ENCODE assay signal across 8 cellular contexts in the genomic region with DNA sequence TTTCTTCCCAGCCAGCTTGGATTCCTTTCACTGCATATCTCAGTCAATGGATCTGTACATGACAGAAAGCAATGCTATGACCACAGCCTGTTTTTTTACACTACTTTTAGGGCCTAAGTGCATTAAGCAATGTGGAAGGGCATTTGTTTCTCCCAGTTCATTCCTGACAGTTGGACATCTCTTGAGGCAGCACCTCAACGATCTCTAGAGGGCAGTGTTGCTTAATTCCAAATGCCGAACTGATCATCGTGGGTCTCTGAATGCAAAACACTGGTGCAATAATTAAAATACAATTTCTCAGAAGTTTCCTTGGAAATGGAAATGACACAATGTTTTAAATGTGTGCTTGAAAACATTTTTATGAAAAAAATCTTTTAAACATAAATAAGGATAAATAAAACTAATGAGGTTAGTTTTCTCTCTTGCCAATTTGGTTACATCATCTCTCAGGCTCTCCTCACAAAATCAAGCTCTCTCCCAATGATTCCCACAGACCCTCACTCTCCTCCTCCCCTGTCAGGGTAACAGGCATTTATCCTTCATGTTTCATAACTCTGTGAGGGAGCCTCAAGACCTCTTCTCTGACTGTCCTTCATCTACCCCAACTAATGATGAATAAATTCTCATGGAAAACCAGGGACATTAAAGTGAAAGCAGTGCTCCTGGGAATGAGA.
A peak's percentile ranks its signal among the peaks of the same experiment; 100 is the strongest.
DNase-seq lines count a peak whose midpoint lies in the region; ATAC-seq and TF ChIP-seq lines count a peak whose summit lies in the region.

No MANE protein-coding gene starts in this region.

- no peak for TF ChIP-seq EP300 in Ishikawa (IDR thresholded peaks at IDR 0.05; ENCODE audit: borderline replicate concordance)

- H3K27me3 ChIP-seq in Peyer's patch: no peaks in the 10 kb centered on the region

- peak; percentile 88 for TF ChIP-seq RAD21 in Ishikawa (IDR thresholded peaks at IDR 0.05; ENCODE audit: low read depth)

- TF ChIP-seq CTCF in Peyer's patch (IDR thresholded peaks at IDR 0.05): peak; percentile 28 to 68 (median 63)

- H3K4me1 ChIP-seq in Peyer's patch: no peaks in the 10 kb centered on the region

- H3K4me3 ChIP-seq in Peyer's patch: no peak overlapping the region

- TF ChIP-seq POLR2A in Peyer's patch (IDR thresholded peaks at IDR 0.05): no peak

- DNase-seq in ELF-1 (ENCODE audit: low read depth, low spot score): peak; percentile 51
- DNase-seq in Peyer's patch: peak in 2 of 3 donors; percentile 17 to 64
- DNase-seq in T47D (ENCODE audit: low read depth in 1 of 2, low spot score in 1 of 2): peak; percentile 25 to 83
- DNase-seq in iPS-NIHi11 (ENCODE audit: low spot score): peak; percentile 70
- peak; percentile 24 for DNase-seq in stimulated activated CD4-positive, alpha-beta T cell treated with anti-CD3 and anti-CD28 coated beads, Interleukin-15, amount 100 ng/mL, for 24 hours

- peak; percentile 36 for ATAC-seq in GM19468 (IDR thresholded peaks at IDR 0.05; ENCODE audit: extremely low read depth, unreplicated experiment)
- ATAC-seq in HG03457 (IDR thresholded peaks at IDR 0.05; ENCODE audit: unreplicated experiment): no peak

- no peaks in the 10 kb centered on the region for H3K36me3 ChIP-seq in Peyer's patch

- in situ Hi-C loops in T47D (cut with HindIII; ENCODE audit: low pct_unique_long_range_greater_than_20kb, low sequenced_read_pairs): no loop called here

- H3K27ac ChIP-seq in Peyer's patch: no peak overlapping the region

- no peaks in the 10 kb centered on the region for H3K9me3 ChIP-seq in Peyer's patch

TF ChIP-seq in Ishikawa, 13 proteins besides CTCF, POLR2A, EP300 and RAD21:
- no peak for TF ChIP-seq CEBPB (IDR thresholded peaks at IDR 0.05)
- TF ChIP-seq, protein P1, sequence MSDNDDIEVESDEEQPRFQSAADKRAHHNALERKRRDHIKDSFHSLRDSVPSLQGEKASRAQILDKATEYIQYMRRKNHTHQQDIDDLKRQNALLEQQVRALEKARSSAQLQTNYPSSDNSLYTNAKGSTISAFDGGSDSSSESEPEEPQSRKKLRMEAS (IDR thresholded peaks at IDR 0.05): no peak
- no peak for TF ChIP-seq EGR1 (IDR thresholded peaks at IDR 0.05)
- TF ChIP-seq, protein P2, sequence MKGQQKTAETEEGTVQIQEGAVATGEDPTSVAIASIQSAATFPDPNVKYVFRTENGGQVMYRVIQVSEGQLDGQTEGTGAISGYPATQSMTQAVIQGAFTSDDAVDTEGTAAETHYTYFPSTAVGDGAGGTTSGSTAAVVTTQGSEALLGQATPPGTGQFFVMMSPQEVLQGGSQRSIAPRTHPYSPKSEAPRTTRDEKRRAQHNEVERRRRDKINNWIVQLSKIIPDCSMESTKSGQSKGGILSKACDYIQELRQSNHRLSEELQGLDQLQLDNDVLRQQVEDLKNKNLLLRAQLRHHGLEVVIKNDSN (IDR thresholded peaks at IDR 0.05): no peak
- TF ChIP-seq, protein P3, sequence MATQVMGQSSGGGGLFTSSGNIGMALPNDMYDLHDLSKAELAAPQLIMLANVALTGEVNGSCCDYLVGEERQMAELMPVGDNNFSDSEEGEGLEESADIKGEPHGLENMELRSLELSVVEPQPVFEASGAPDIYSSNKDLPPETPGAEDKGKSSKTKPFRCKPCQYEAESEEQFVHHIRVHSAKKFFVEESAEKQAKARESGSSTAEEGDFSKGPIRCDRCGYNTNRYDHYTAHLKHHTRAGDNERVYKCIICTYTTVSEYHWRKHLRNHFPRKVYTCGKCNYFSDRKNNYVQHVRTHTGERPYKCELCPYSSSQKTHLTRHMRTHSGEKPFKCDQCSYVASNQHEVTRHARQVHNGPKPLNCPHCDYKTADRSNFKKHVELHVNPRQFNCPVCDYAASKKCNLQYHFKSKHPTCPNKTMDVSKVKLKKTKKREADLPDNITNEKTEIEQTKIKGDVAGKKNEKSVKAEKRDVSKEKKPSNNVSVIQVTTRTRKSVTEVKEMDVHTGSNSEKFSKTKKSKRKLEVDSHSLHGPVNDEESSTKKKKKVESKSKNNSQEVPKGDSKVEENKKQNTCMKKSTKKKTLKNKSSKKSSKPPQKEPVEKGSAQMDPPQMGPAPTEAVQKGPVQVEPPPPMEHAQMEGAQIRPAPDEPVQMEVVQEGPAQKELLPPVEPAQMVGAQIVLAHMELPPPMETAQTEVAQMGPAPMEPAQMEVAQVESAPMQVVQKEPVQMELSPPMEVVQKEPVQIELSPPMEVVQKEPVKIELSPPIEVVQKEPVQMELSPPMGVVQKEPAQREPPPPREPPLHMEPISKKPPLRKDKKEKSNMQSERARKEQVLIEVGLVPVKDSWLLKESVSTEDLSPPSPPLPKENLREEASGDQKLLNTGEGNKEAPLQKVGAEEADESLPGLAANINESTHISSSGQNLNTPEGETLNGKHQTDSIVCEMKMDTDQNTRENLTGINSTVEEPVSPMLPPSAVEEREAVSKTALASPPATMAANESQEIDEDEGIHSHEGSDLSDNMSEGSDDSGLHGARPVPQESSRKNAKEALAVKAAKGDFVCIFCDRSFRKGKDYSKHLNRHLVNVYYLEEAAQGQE (IDR thresholded peaks at IDR 0.05; ENCODE audit: low read depth): no peak
- no peak for TF ChIP-seq YY1 (IDR thresholded peaks at IDR 0.05; ENCODE audit: low read depth)
- no peak for TF ChIP-seq TAF1 (IDR thresholded peaks at IDR 0.05; ENCODE audit: low read depth)
- TF ChIP-seq ZBTB7A (IDR thresholded peaks at IDR 0.05; ENCODE audit: low read depth): no peak
- TF ChIP-seq TCF12 (IDR thresholded peaks at IDR 0.05; ENCODE audit: low read depth): no peak
- no peak for TF ChIP-seq NFIC (IDR thresholded peaks at IDR 0.05)
- TF ChIP-seq FOXM1 (IDR thresholded peaks at IDR 0.05; ENCODE audit: borderline replicate concordance, low read depth): no peak
- no peak for TF ChIP-seq TEAD4 (IDR thresholded peaks at IDR 0.05)
- no peak for TF ChIP-seq CREB1 (IDR thresholded peaks at IDR 0.05; ENCODE audit: low read depth)
